14 cellular contexts compared by ENCODE assay signal in genomic region chr7:87173456-87173855, GRCh38. TPM values are rescaled to one million over a fixed set of nuclear protein-coding genes. Genes with fewer than 3 reads are reported as not detected.
A peak's percentile ranks its signal among the peaks of the same experiment; 100 is the strongest.
DNase-seq lines count a peak whose midpoint lies in the region; ATAC-seq and TF ChIP-seq lines count a peak whose summit lies in the region.
"Had no signal": no experiment of that assay in that cellular context is flagged by ENCODE, and none has a peak within 500 bp of the region (broad histone marks: within the 10 kb centered on the region; RNA-seq: fewer than 3 reads in every experiment).

No MANE protein-coding gene starts in this region.

- H3K79me2 ChIP-seq in mesendoderm (ENCODE audit: control insufficient read depth, insufficient read depth, low read length) = peaks cover 1% of the 10 kb centered on the region

- DNase-seq in natural killer cell (no peak), mesendoderm (peak; percentile 6), CD1c-positive myeloid dendritic cell (ENCODE audit: extremely low spot score) (no peak), dermis blood vessel endothelial cell (no peak)
- DNase-seq in natural killer cell treated with Interleukin-12 subunit alpha and Interleukin-12 subunit beta and Interleukin-15 and Interleukin-18, amount 100 ng/mL, for 72 hours (ENCODE audit: low spot score) = no peak
- DNase-seq in central memory CD8-positive, alpha-beta T cell (ENCODE audit: low spot score in 2 of 2) = no peak
- DNase-seq: DMS53, NCI-H1436 treated with DMSO at 0.1 percent for 48 hours, NCI-H2029 treated with DMSO at 0.1 percent for 48 hours, NCI-H510A, PC-9 had no signal

- H3K4me1 ChIP-seq in mesendoderm (ENCODE audit: control insufficient read depth, low read depth, low read length) = no peaks in the 10 kb centered on the region
- H3K4me1 ChIP-seq: BLaER1 treated with 17β-estradiol and CSF1 and Interleukin-3, amounts not matched to agents 10 nM and 100 nM had no signal

- WGBS in mesendoderm (ENCODE audit: extremely low coverage, insufficient coverage, low lambda C conversion rate) = no CpG with 5 or more reads among the region's 2 CpGs

- no peak overlapping the region for H3K23ac ChIP-seq in mesendoderm (ENCODE audit: low read length)

- H3K27ac ChIP-seq in mesendoderm (ENCODE audit: low read depth, low read length) = no peak overlapping the region
- H3K27ac ChIP-seq: BLaER1 treated with 17β-estradiol and CSF1 and Interleukin-3, amounts not matched to agents 10 nM and 100 nM; KMS-11; PC-9 had no signal

- H4K5ac ChIP-seq in mesendoderm (ENCODE audit: low read length) = no peak overlapping the region

- peaks cover 23 to 34% of the 10 kb centered on the region in 2 donors for H3K4me1 Mint-ChIP-seq in natural killer cell
- peaks cover 20 to 23% of the 10 kb centered on the region in 2 donors for H3K4me1 Mint-ChIP-seq in natural killer cell treated with Interleukin-12 subunit alpha and Interleukin-12 subunit beta and Interleukin-15 and Interleukin-18, amount 100 ng/mL, for 72 hours (ENCODE audit: low read depth in 2 of 2)
- H3K4me1 Mint-ChIP-seq in central memory CD8-positive, alpha-beta T cell = peaks cover 37% of the 10 kb centered on the region

- no peak overlapping the region for H2BK5ac ChIP-seq in mesendoderm (ENCODE audit: low read length)

- no peak overlapping the region for H4K8ac ChIP-seq in mesendoderm (ENCODE audit: low read depth, low read length)

- peaks cover 9% of the 10 kb centered on the region for H3K36me3 Mint-ChIP-seq in natural killer cell
- peaks cover 52% of the 10 kb centered on the region for H3K36me3 Mint-ChIP-seq in natural killer cell treated with Interleukin-12 subunit alpha and Interleukin-12 subunit beta and Interleukin-15 and Interleukin-18, amount 100 ng/mL, for 72 hours
- H3K36me3 Mint-ChIP-seq in central memory CD8-positive, alpha-beta T cell (ENCODE audit: insufficient read depth) = peaks cover 69% of the 10 kb centered on the region

- H3K9ac ChIP-seq in mesendoderm (ENCODE audit: low read length) = no peak overlapping the region
- H3K9ac ChIP-seq: BLaER1 treated with 17β-estradiol and CSF1 and Interleukin-3, amounts not matched to agents 10 nM and 100 nM; KMS-11 had no signal

- ATAC-seq in natural killer cell = no peak
- no peak for ATAC-seq in natural killer cell treated with Interleukin-12 subunit alpha and Interleukin-12 subunit beta and Interleukin-15 and Interleukin-18, amount 100 ng/mL, for 72 hours
- no peak for ATAC-seq in central memory CD8-positive, alpha-beta T cell (replicated peaks; ENCODE audit: extremely low read depth, poor library complexity, severe bottlenecking)
- no peak for ATAC-seq in HG03039 (IDR thresholded peaks at IDR 0.05; ENCODE audit: unreplicated experiment)

- H2AK5ac ChIP-seq in mesendoderm (ENCODE audit: low read length) = no peak overlapping the region

- H2BK120ac ChIP-seq in mesendoderm (ENCODE audit: low read depth, low read length) = no peak overlapping the region

- no peak for TF ChIP-seq CTCF in natural killer cell (IDR thresholded peaks at IDR 0.05)

- no peaks in the 10 kb centered on the region for H3K9me3 Mint-ChIP-seq in natural killer cell
- H3K9me3 Mint-ChIP-seq in natural killer cell treated with Interleukin-12 subunit alpha and Interleukin-12 subunit beta and Interleukin-15 and Interleukin-18, amount 100 ng/mL, for 72 hours = no peaks in the 10 kb centered on the region
- no peaks in the 10 kb centered on the region for H3K9me3 Mint-ChIP-seq in central memory CD8-positive, alpha-beta T cell

- intact Hi-C loops in natural killer cell (cut with micrococcal nuclease) = no loop called here

- peak overlapping the region; percentile 13 to 28 for H3K27ac Mint-ChIP-seq in natural killer cell
- no peak overlapping the region for H3K27ac Mint-ChIP-seq in natural killer cell treated with Interleukin-12 subunit alpha and Interleukin-12 subunit beta and Interleukin-15 and Interleukin-18, amount 100 ng/mL, for 72 hours
- H3K27ac Mint-ChIP-seq in central memory CD8-positive, alpha-beta T cell (ENCODE audit: low read depth) = peak overlapping the region; percentile 19

- no peak overlapping the region for H3K4me3 ChIP-seq in mesendoderm (ENCODE audit: low read length)
- H3K4me3 ChIP-seq: BLaER1 treated with 17β-estradiol and CSF1 and Interleukin-3, amounts not matched to agents 10 nM and 100 nM; PC-9 had no signal

- H3K36me3 ChIP-seq in mesendoderm (ENCODE audit: control insufficient read depth, insufficient read depth, low read length) = peaks cover 6% of the 10 kb centered on the region

- H3K4me3 Mint-ChIP-seq in natural killer cell = no peak overlapping the region
- no peak overlapping the region for H3K4me3 Mint-ChIP-seq in natural killer cell treated with Interleukin-12 subunit alpha and Interleukin-12 subunit beta and Interleukin-15 and Interleukin-18, amount 100 ng/mL, for 72 hours
- H3K4me3 Mint-ChIP-seq in central memory CD8-positive, alpha-beta T cell = no peak overlapping the region

- no peak overlapping the region for H3K56ac ChIP-seq in mesendoderm (ENCODE audit: low read length)

- H3K79me1 ChIP-seq in mesendoderm (ENCODE audit: low read length) = peaks cover 3% of the 10 kb centered on the region

- no peak overlapping the region for H2BK15ac ChIP-seq in mesendoderm (replicated peaks; ENCODE audit: low read depth)

- no peak overlapping the region for H3K4me2 ChIP-seq in mesendoderm (ENCODE audit: low read length)
- H3K4me2 ChIP-seq: BLaER1 treated with 17β-estradiol and CSF1 and Interleukin-3, amounts not matched to agents 10 nM and 100 nM; KMS-11; PC-9 had no signal

- H3K18ac ChIP-seq in mesendoderm (ENCODE audit: low read length) = no peak overlapping the region

- H3K27me3 ChIP-seq in mesendoderm (ENCODE audit: insufficient read depth, low read length, poor library complexity) = no peaks in the 10 kb centered on the region
- H3K27me3 ChIP-seq: BLaER1 treated with 17β-estradiol and CSF1 and Interleukin-3, amounts not matched to agents 10 nM and 100 nM had no signal

- H3K27me3 Mint-ChIP-seq in natural killer cell (ENCODE audit: low read depth in 2 of 2) = no peaks in the 10 kb centered on the region
- H3K27me3 Mint-ChIP-seq in natural killer cell treated with Interleukin-12 subunit alpha and Interleukin-12 subunit beta and Interleukin-15 and Interleukin-18, amount 100 ng/mL, for 72 hours = no peaks in the 10 kb centered on the region
- H3K27me3 Mint-ChIP-seq in central memory CD8-positive, alpha-beta T cell = no peaks in the 10 kb centered on the region

- no peak overlapping the region for H3K4ac ChIP-seq in mesendoderm (ENCODE audit: low read depth, low read length)

RNA-seq across cellular contexts. Expression of gene DMTF1, which starts 21.2 kb away (rescaled TPM):
- total RNA-seq in natural killer cell (100 to 1,000 TPM; 154 to 178 (median 160) TPM), dermis blood vessel endothelial cell (44.4 and 72.0 TPM in 2 replicates)
- total RNA-seq in natural killer cell treated with Interleukin-12 subunit alpha and Interleukin-12 subunit beta and Interleukin-15 and Interleukin-18, amount 100 ng/mL, for 72 hours = 100 to 1,000 TPM; 144 to 166 TPM
- 102 TPM for polyA plus RNA-seq in mesendoderm (2013, experiment 1 of 2)
- polyA plus RNA-seq in mesendoderm (2013, experiment 2 of 2) = 102 TPM

RNA-seq across cellular contexts. Expression of gene TMEM243, which starts 46.1 kb away (rescaled TPM):
- total RNA-seq in natural killer cell (10 to 100 TPM; 52.5 to 61.8 (median 55.2) TPM), dermis blood vessel endothelial cell (20.8 and 31.1 TPM in 2 replicates)
- 10 to 100 TPM; 45.8 to 58.3 TPM for total RNA-seq in natural killer cell treated with Interleukin-12 subunit alpha and Interleukin-12 subunit beta and Interleukin-15 and Interleukin-18, amount 100 ng/mL, for 72 hours
- polyA plus RNA-seq in mesendoderm (2013, experiment 1 of 2) = 23.7 TPM
- polyA plus RNA-seq in mesendoderm (2013, experiment 2 of 2) = 22.5 TPM

Comparison
In these comparisons a context has a peak if more than half of its experiments do, and no peak if none do; other contexts are left out.
1. H3K27ac Mint-ChIP-seq: peak in natural killer cell (2 of 2) and central memory CD8-positive, alpha-beta T cell (single experiment); none in natural killer cell treated with Interleukin-12 subunit alpha and Interleukin-12 subunit beta and Interleukin-15 and Interleukin-18, amount 100 ng/mL, for 72 hours (0 of 2).